In the genomic region with DNA sequence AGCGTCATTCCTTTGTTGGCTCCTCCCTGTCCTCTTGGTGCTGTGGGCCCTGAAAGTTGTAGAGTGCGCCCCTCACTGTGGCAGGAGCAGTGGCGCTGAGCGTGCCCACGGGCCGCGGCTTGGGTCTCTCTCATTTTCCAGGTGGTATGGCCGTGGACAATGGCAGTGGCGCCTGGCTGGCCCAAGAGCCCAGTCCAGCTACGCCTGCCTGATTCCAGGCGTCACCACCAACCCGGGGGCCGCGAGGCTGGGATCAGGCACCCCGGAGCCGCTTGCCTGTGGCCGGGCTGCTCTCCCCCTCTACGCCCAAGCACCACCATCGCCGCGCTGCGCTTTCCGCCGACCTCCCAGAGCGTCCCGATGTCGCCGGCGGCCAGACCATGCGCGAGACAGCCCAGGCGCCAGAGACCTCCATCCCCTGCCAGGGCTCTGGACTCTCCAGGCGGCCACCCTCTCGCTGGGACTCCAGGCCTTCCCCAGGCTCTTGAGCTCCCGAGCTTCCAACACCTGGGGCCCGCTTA, we compare ENCODE assay signal across 8 cellular contexts.
DNase-seq lines count a peak whose midpoint lies in the region; ATAC-seq and TF ChIP-seq lines count a peak whose summit lies in the region.
"Not testable (repeated sequence)": the region's sequence is repeated elsewhere in the genome, so short reads cannot be mapped to it uniquely, and the experiment has no call there.

No MANE protein-coding gene starts in this region.

- 13 to 18% (median 18%) methylated on average over 31 to 36 of the region's 36 CpGs for WGBS in heart left ventricle, 4 donors
- WGBS in mesendoderm (ENCODE audit: extremely low coverage, insufficient coverage, low lambda C conversion rate) = no CpG with 5 or more reads among the region's 36 CpGs
- 10 to 18% methylated on average over 34 to 36 of the region's 36 CpGs for WGBS in aorta, 2 donors

- H3K27ac ChIP-seq in heart left ventricle = peak overlapping the region in 9 of 12 donors; percentile 41 to 96 (median 75)
- not testable (repeated sequence) for H3K27ac ChIP-seq in mesendoderm (ENCODE audit: low read depth, low read length); gastrocnemius medialis; aorta (ENCODE audit: low read depth in 1 of 2, low read length in 2 of 2)

- not testable (repeated sequence) for H2BK120ac ChIP-seq in mesendoderm (ENCODE audit: low read depth, low read length)

- H3K9me3 Mint-ChIP-seq in central memory CD8-positive, alpha-beta T cell = not testable (repeated sequence)

- peaks cover 20% of the 10 kb centered on the region for H3K36me3 Mint-ChIP-seq in central memory CD8-positive, alpha-beta T cell (ENCODE audit: insufficient read depth)

- not testable (repeated sequence) for H3K79me2 ChIP-seq in mesendoderm (ENCODE audit: control insufficient read depth, insufficient read depth, low read length)

- not testable (repeated sequence) for H3K27me3 ChIP-seq in MG63; mesendoderm (ENCODE audit: insufficient read depth, low read length, poor library complexity); aorta (ENCODE audit: control insufficient read depth in 1 of 2, insufficient read depth in 2 of 2, low read length in 1 of 2)
- peaks cover 28 to 59% (median 52%) of the 10 kb centered on the region in 9 donors for H3K27me3 ChIP-seq in heart left ventricle
- peaks cover 52 to 60% (median 56%) of the 10 kb centered on the region in 3 donors for H3K27me3 ChIP-seq in gastrocnemius medialis

- not testable (repeated sequence) for H3K4ac ChIP-seq in mesendoderm (ENCODE audit: low read depth, low read length)

- not testable (repeated sequence) for TF ChIP-seq POLR2A in heart left ventricle (IDR thresholded peaks at IDR 0.05); gastrocnemius medialis (IDR thresholded peaks at IDR 0.05)

- TF ChIP-seq CTCF in GM12875 (IDR thresholded peaks at IDR 0.05; ENCODE audit: borderline replicate concordance, insufficient read depth, low read depth, low read length); heart left ventricle (IDR thresholded peaks at IDR 0.05); gastrocnemius medialis (IDR thresholded peaks at IDR 0.05 in 4 of 5, conservative IDR thresholded peaks at IDR 0.05 in 1 of 5): not testable (repeated sequence)

- intact Hi-C loops in heart left ventricle (cut with DNase I); gastrocnemius medialis (cut with DNase I; ENCODE audit: low total_unique reads); aorta (cut with DNase I): not testable (repeated sequence)

- not testable (repeated sequence) for H4K8ac ChIP-seq in mesendoderm (ENCODE audit: low read depth, low read length)

- H3K9ac ChIP-seq in mesendoderm (ENCODE audit: low read length) = peak overlapping the region; percentile 17

- H3K18ac ChIP-seq in mesendoderm (ENCODE audit: low read length) = peak overlapping the region; percentile 41

- H3K36me3 ChIP-seq in MG63; heart left ventricle; mesendoderm (ENCODE audit: control insufficient read depth, insufficient read depth, low read length); gastrocnemius medialis; aorta (ENCODE audit: control insufficient read depth in 1 of 2, insufficient read depth in 2 of 2, low read length in 1 of 2): not testable (repeated sequence)

- H3K27me3 Mint-ChIP-seq in central memory CD8-positive, alpha-beta T cell = peaks cover 37% of the 10 kb centered on the region

- H2AK5ac ChIP-seq in mesendoderm (ENCODE audit: low read length) = not testable (repeated sequence)

- not testable (repeated sequence) for H2BK15ac ChIP-seq in mesendoderm (replicated peaks; ENCODE audit: low read depth)

- not testable (repeated sequence) for H3K79me1 ChIP-seq in mesendoderm (ENCODE audit: low read length)

- DNase-seq in MG63 = peak; percentile 34
- peak in 2 of 3 experiments; percentile 37 to 51 for DNase-seq in activated CD8-positive, alpha-beta memory T cell treated with anti-CD3 and anti-CD28 coated beads for 48 hours (ENCODE audit: low read depth in 2 of 3, low spot score in 2 of 3)
- not testable (repeated sequence) for DNase-seq in central memory CD8-positive, alpha-beta T cell (ENCODE audit: low spot score in 2 of 2); gastrocnemius medialis
- DNase-seq in heart left ventricle = peak; percentile 38 to 87 (median 53)
- DNase-seq in mesendoderm = peak; percentile 66
- peak; percentile 75 to 86 for DNase-seq in aorta

- H3K4me3 Mint-ChIP-seq in central memory CD8-positive, alpha-beta T cell = peak overlapping the region; percentile 54

- ATAC-seq in central memory CD8-positive, alpha-beta T cell (replicated peaks; ENCODE audit: extremely low read depth, poor library complexity, severe bottlenecking); gastrocnemius medialis: not testable (repeated sequence)
- ATAC-seq in heart left ventricle = peak in 2 of 4 donors; percentile 6 to 16
- peak; percentile 67 for ATAC-seq in aorta (ENCODE audit: low FRiP score)

- H2BK5ac ChIP-seq in mesendoderm (ENCODE audit: low read length) = not testable (repeated sequence)

- H3K56ac ChIP-seq in mesendoderm (ENCODE audit: low read length) = peak overlapping the region; percentile 47

- peaks cover 33% of the 10 kb centered on the region for H3K4me1 Mint-ChIP-seq in central memory CD8-positive, alpha-beta T cell

- in situ Hi-C loops in gastrocnemius medialis (cut with MboI; ENCODE audit: low sequenced_read_pairs in 4 of 4) = not testable (repeated sequence)

- H3K4me2 ChIP-seq in mesendoderm (ENCODE audit: low read length) = peak overlapping the region; percentile 36

- not testable (repeated sequence) for H3K9me3 ChIP-seq in MG63; heart left ventricle; gastrocnemius medialis; aorta (ENCODE audit: control insufficient read depth, low read length)

- H3K4me1 ChIP-seq in heart left ventricle = peaks cover 3 to 38% (median 16%) of the 10 kb centered on the region in 12 donors
- not testable (repeated sequence) for H3K4me1 ChIP-seq in mesendoderm (ENCODE audit: control insufficient read depth, low read depth, low read length); gastrocnemius medialis; aorta (ENCODE audit: control insufficient read depth in 1 of 2, insufficient read depth in 2 of 2, low read length in 2 of 2)

- H3K27ac Mint-ChIP-seq in central memory CD8-positive, alpha-beta T cell (ENCODE audit: low read depth) = peak overlapping the region; percentile 61

- not testable (repeated sequence) for H4K5ac ChIP-seq in mesendoderm (ENCODE audit: low read length)

- H3K4me3 ChIP-seq in GM12875 (ENCODE audit: low read depth, low read length) (peak overlapping the region; percentile 89), MG63 (peak overlapping the region; percentile 68), heart left ventricle (peak overlapping the region; percentile 15 to 88 (median 54)), gastrocnemius medialis (peak overlapping the region in 3 of 4 donors; percentile 19 to 51 (median 32))
- H3K4me3 ChIP-seq in mesendoderm (ENCODE audit: low read length); aorta (ENCODE audit: low read length in 2 of 2): not testable (repeated sequence)

- not testable (repeated sequence) for H3K23ac ChIP-seq in mesendoderm (ENCODE audit: low read length)
